Comparison of ENCODE assay signal across 1 cellular context in the genomic region with DNA sequence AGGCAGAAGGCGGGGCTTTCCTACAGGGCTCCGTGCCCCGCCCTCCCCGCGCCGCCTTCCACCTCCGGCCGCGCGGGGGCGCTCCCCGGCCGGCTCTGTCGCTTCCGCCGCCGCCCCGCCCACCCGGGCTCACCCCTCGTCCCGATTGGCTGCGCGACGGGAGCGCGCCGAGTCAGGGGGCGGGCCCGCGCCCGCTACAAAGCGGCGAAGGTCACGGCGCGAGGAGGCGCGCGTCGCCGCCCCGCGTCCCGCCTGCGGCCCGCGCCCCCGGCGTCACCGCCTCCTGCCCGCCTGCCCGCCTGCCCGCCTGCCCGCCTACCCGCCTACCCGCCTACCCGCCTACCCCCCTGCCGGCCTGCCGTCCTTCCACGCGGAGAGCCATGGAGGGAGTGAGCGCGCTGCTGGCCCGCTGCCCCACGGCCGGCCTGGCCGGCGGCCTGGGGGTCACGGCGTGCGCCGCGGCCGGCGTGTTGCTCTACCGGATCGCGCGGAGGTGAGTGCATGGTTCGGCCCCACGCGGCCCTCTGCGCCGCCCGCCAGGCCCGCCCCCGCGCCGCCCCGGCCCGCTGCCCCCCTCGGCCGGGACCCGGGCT.
TF ChIP-seq lines count a peak whose summit lies in the region.

A gene with protein sequence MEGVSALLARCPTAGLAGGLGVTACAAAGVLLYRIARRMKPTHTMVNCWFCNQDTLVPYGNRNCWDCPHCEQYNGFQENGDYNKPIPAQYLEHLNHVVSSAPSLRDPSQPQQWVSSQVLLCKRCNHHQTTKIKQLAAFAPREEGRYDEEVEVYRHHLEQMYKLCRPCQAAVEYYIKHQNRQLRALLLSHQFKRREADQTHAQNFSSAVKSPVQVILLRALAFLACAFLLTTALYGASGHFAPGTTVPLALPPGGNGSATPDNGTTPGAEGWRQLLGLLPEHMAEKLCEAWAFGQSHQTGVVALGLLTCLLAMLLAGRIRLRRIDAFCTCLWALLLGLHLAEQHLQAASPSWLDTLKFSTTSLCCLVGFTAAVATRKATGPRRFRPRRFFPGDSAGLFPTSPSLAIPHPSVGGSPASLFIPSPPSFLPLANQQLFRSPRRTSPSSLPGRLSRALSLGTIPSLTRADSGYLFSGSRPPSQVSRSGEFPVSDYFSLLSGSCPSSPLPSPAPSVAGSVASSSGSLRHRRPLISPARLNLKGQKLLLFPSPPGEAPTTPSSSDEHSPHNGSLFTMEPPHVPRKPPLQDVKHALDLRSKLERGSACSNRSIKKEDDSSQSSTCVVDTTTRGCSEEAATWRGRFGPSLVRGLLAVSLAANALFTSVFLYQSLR (plus strand): TSS at position 361 of the 593 bp plus-strand sequence. CDS start 20 bp downstream, at position 381.

TF ChIP-seq in PFSK-1, 5 proteins besides CTCF, POLR2A, EP300 and RAD21 (continued from another document):
- TF ChIP-seq, protein P1, sequence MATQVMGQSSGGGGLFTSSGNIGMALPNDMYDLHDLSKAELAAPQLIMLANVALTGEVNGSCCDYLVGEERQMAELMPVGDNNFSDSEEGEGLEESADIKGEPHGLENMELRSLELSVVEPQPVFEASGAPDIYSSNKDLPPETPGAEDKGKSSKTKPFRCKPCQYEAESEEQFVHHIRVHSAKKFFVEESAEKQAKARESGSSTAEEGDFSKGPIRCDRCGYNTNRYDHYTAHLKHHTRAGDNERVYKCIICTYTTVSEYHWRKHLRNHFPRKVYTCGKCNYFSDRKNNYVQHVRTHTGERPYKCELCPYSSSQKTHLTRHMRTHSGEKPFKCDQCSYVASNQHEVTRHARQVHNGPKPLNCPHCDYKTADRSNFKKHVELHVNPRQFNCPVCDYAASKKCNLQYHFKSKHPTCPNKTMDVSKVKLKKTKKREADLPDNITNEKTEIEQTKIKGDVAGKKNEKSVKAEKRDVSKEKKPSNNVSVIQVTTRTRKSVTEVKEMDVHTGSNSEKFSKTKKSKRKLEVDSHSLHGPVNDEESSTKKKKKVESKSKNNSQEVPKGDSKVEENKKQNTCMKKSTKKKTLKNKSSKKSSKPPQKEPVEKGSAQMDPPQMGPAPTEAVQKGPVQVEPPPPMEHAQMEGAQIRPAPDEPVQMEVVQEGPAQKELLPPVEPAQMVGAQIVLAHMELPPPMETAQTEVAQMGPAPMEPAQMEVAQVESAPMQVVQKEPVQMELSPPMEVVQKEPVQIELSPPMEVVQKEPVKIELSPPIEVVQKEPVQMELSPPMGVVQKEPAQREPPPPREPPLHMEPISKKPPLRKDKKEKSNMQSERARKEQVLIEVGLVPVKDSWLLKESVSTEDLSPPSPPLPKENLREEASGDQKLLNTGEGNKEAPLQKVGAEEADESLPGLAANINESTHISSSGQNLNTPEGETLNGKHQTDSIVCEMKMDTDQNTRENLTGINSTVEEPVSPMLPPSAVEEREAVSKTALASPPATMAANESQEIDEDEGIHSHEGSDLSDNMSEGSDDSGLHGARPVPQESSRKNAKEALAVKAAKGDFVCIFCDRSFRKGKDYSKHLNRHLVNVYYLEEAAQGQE (IDR thresholded peaks at IDR 0.05; ENCODE audit: insufficient read depth in 1 of 2, low read depth in 2 of 2, low read length in 2 of 2): no peak
- TF ChIP-seq TAF1 (IDR thresholded peaks at IDR 0.05; ENCODE audit: borderline replicate concordance, insufficient read depth, low read length): 0 out of 2 replicates have a peak, but pooled peaks have one; percentile 13
- TF ChIP-seq POLR2AphosphoS5 (IDR thresholded peaks at IDR 0.05; ENCODE audit: low read depth, low read length): no peak; the same call in 1 of the 2 replicates
TF ChIP-seq in PFSK-1: peak in this region for 2.
